17 cellular contexts compared by ENCODE assay signal in the genomic region with DNA sequence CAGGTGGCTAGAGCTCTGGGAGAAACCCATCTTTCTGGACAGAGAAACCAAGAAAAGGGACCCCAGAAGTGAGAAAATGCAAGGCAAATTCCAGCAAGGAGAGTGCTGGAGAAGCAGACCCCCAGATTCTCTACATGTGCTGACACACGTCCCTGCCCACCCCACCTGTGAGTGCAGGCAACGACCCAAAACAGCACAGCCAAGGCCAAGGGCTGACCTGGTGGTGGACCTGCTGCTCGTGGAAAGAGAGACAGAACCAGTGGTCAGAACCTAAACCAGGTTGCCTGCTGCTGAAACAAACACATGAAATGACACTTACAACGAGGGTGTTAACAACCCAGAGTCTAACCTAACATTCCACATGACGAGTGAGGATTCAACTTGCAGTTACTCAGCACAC. TPM values are rescaled to one million over a fixed set of nuclear protein-coding genes. Genes with fewer than 3 reads are reported as not detected.
DNase-seq lines count a peak whose midpoint lies in the region; ATAC-seq, FAIRE-seq and TF ChIP-seq lines count a peak whose summit lies in the region.
"Had no signal": no experiment of that assay in that cellular context is flagged by ENCODE, and none has a peak within 500 bp of the region (broad histone marks: within the 10 kb centered on the region; RNA-seq: fewer than 3 reads in every experiment).

No MANE protein-coding gene starts in this region.

- no peak overlapping the region for H2BK5ac ChIP-seq in mesenchymal stem cell (ENCODE audit: low read depth, low read length, poor library complexity, severe bottlenecking)

- no peak overlapping the region for H3K18ac ChIP-seq in mesenchymal stem cell (ENCODE audit: low read depth in 1 of 2, low read length in 2 of 2)

- no peak overlapping the region for H2AFZ ChIP-seq in GM23338
- H2AFZ ChIP-seq in mesenchymal stem cell (ENCODE audit: low read depth, low read length): no peak overlapping the region

- H3K4me3 Mint-ChIP-seq in GM23338 (no peak overlapping the region), T-helper 17 cell (peak overlapping the region; percentile 7)
- no peak overlapping the region for H3K4me3 Mint-ChIP-seq in activated naive CD4-positive, alpha-beta T cell treated with anti-CD3 and anti-CD28 coated beads, Interleukin-2, amount 10 ng/mL, durations not matched to agents 7 days and 5 days

- H3K9ac ChIP-seq in kidney (ENCODE audit: low read length in 2 of 2): no peak overlapping the region
- no peak overlapping the region for H3K9ac ChIP-seq in mesenchymal stem cell (ENCODE audit: low read length)
- H3K9ac ChIP-seq: BLaER1 had no signal

- H3K14ac ChIP-seq in mesenchymal stem cell (ENCODE audit: low read length in 2 of 2): no peak overlapping the region

- CTCF ChIA-PET in activated naive CD4-positive, alpha-beta T cell treated with anti-CD3 and anti-CD28 coated beads, Interleukin-2, amount 10 ng/mL, durations not matched to agents 7 days and 5 days (lab: Charles Lee): interaction anchor here (1.5 kb wide), 1 partner anchor 183 kb away, joined by 3 read pairs; no protein-coding TSS in a partner anchor

- H3K4me3 ChIP-seq in GM23338: no peak overlapping the region
- no peak overlapping the region for H3K4me3 ChIP-seq in kidney (ENCODE audit: low read length in 2 of 2)
- H3K4me3 ChIP-seq in mesenchymal stem cell (ENCODE audit: insufficient read depth in 1 of 2, low read depth in 1 of 2, low read length in 2 of 2): no peak overlapping the region
- H3K4me3 ChIP-seq: BLaER1, K562 had no signal

- peaks cover 8% of the 10 kb centered on the region for H3K79me1 ChIP-seq in mesenchymal stem cell (replicated peaks; ENCODE audit: low read length, poor library complexity, severe bottlenecking)

- no peaks in the 10 kb centered on the region for H3K9me2 ChIP-seq in GM23338 (ENCODE audit: insufficient read depth)

- H3K27me3 Mint-ChIP-seq in GM23338 (ENCODE audit: insufficient read depth, low read depth, poor library complexity) (peaks cover 6% of the 10 kb centered on the region), T-helper 17 cell (no peaks in the 10 kb centered on the region)
- peaks cover 5% of the 10 kb centered on the region for H3K27me3 Mint-ChIP-seq in activated naive CD4-positive, alpha-beta T cell treated with anti-CD3 and anti-CD28 coated beads, Interleukin-2, amount 10 ng/mL, durations not matched to agents 7 days and 5 days

- intact Hi-C loops in kidney (cut with DNase I): no loop called here

- no peak overlapping the region for H2BK15ac ChIP-seq in mesenchymal stem cell (ENCODE audit: low read depth, poor library complexity, severe bottlenecking)

- H3K36me3 Mint-ChIP-seq in GM23338 (ENCODE audit: low read depth): peaks cover 30% of the 10 kb centered on the region
- peaks cover 5% of the 10 kb centered on the region for H3K36me3 Mint-ChIP-seq in T-helper 17 cell (ENCODE audit: low read depth)
- H3K36me3 Mint-ChIP-seq in activated naive CD4-positive, alpha-beta T cell treated with anti-CD3 and anti-CD28 coated beads, Interleukin-2, amount 10 ng/mL, durations not matched to agents 7 days and 5 days: peaks cover 6% of the 10 kb centered on the region

- TF ChIP-seq CTCF in GM23338 (conservative IDR thresholded peaks at IDR 0.05; ENCODE audit: low read depth in 2 of 2) (no peak), kidney (IDR thresholded peaks at IDR 0.05; ENCODE audit: borderline replicate concordance, extremely low read depth, insufficient read depth) (no peak)

- peaks cover 5% of the 10 kb centered on the region; the same call in 1 of the 2 replicates for H4K20me1 ChIP-seq in GM23338 (replicated peaks; ENCODE audit: insufficient read depth)

- H4K8ac ChIP-seq in mesenchymal stem cell (ENCODE audit: low read length): no peak overlapping the region

- ATAC-seq in GM23338: no peak
- ATAC-seq in T-helper 17 cell: no peak
- ATAC-seq in HG02642 (IDR thresholded peaks at IDR 0.05; ENCODE audit: poor library complexity, unreplicated experiment): no peak
- ATAC-seq: K562 had no signal

- no peaks in the 10 kb centered on the region for H3K79me2 ChIP-seq in GM23338 (replicated peaks; ENCODE audit: insufficient read depth)

- no peak overlapping the region for H3K4ac ChIP-seq in mesenchymal stem cell (ENCODE audit: low read depth in 1 of 2, low read length in 2 of 2)

- peaks cover 2% of the 10 kb centered on the region; the same call in 1 of the 2 replicates for H3F3A ChIP-seq in GM23338 (replicated peaks; ENCODE audit: low read depth)

- WGBS in mesenchymal stem cell: 94% methylated on average over 5 of the region's 5 CpGs

- H3K4me1 Mint-ChIP-seq in GM23338 (no peaks in the 10 kb centered on the region; the same call in 1 of the 3 replicates), T-helper 17 cell (peaks cover 10% of the 10 kb centered on the region)
- no peaks in the 10 kb centered on the region for H3K4me1 Mint-ChIP-seq in activated naive CD4-positive, alpha-beta T cell treated with anti-CD3 and anti-CD28 coated beads, Interleukin-2, amount 10 ng/mL, durations not matched to agents 7 days and 5 days

- H3K9me3 ChIP-seq in T-helper 17 cell (ENCODE audit: control insufficient read depth, low read length, poor library complexity, severe bottlenecking): no peaks in the 10 kb centered on the region
- no peaks in the 10 kb centered on the region for H3K9me3 ChIP-seq in kidney (ENCODE audit: control insufficient read depth in 1 of 2, low read length in 2 of 2)
- no peaks in the 10 kb centered on the region for H3K9me3 ChIP-seq in mesenchymal stem cell (ENCODE audit: control insufficient read depth, low read length)
- H3K9me3 ChIP-seq: BLaER1 had no signal

- no peak overlapping the region for H3K27ac Mint-ChIP-seq in GM23338
- peak overlapping the region; percentile 62 for H3K27ac Mint-ChIP-seq in T-helper 17 cell
- H3K27ac Mint-ChIP-seq in activated naive CD4-positive, alpha-beta T cell treated with anti-CD3 and anti-CD28 coated beads, Interleukin-2, amount 10 ng/mL, durations not matched to agents 7 days and 5 days: no peak overlapping the region

- no peaks in the 10 kb centered on the region for H3K4me1 ChIP-seq in GM23338 (ENCODE audit: insufficient read depth)
- H3K4me1 ChIP-seq in kidney (ENCODE audit: control insufficient read depth in 1 of 2, insufficient read depth in 1 of 2, low read depth in 1 of 2, low read length in 2 of 2): peaks cover 3% of the 10 kb centered on the region in 2 donors
- H3K4me1 ChIP-seq in mesenchymal stem cell (ENCODE audit: control insufficient read depth, insufficient read depth, low read depth, low read length): peaks cover 8% of the 10 kb centered on the region

- no peak overlapping the region for H4K91ac ChIP-seq in mesenchymal stem cell (ENCODE audit: low read length)

- FAIRE-seq in kidney (lab: Jason Lieb, UNC): no peak
- FAIRE-seq: G401.6, GM12892, K562 had no signal

- H3K36me3 ChIP-seq in GM23338 (ENCODE audit: insufficient read depth): no peaks in the 10 kb centered on the region
- H3K36me3 ChIP-seq in kidney (ENCODE audit: control insufficient read depth in 1 of 2, insufficient read depth in 2 of 2, low read length in 2 of 2): peaks cover 7 to 12% of the 10 kb centered on the region in 2 donors
- H3K36me3 ChIP-seq in mesenchymal stem cell (ENCODE audit: control insufficient read depth in 1 of 2, insufficient read depth in 2 of 2, low read depth in 1 of 2, low read length in 2 of 2): peaks cover 17 to 83% of the 10 kb centered on the region in 2 experiments

- H3K4me2 ChIP-seq in GM23338: no peak overlapping the region
- H3K4me2 ChIP-seq in mesenchymal stem cell (ENCODE audit: low read length, poor library complexity, severe bottlenecking): no peak overlapping the region
- H3K4me2 ChIP-seq: BLaER1 had no signal

- H3K27me3 ChIP-seq in GM23338 (ENCODE audit: insufficient read depth): no peaks in the 10 kb centered on the region
- H3K27me3 ChIP-seq in mesenchymal stem cell (ENCODE audit: control insufficient read depth in 1 of 2, insufficient read depth in 1 of 2, low read length in 2 of 2): peaks cover 0 to 28% of the 10 kb centered on the region in 2 experiments

- H3K27ac ChIP-seq in GM23338 (ENCODE audit: low read depth) (0 out of 2 replicates have a peak overlapping the region, but pooled peaks have one; percentile 19), kidney (ENCODE audit: low read depth in 2 of 2, low read length in 2 of 2) (no peak overlapping the region), mesenchymal stem cell (ENCODE audit: low read length, poor library complexity, severe bottlenecking) (no peak overlapping the region)
- H3K27ac ChIP-seq: BLaER1 had no signal

- no peak overlapping the region for H2BK12ac ChIP-seq in mesenchymal stem cell (ENCODE audit: low read length in 2 of 2)

- peaks cover 2% of the 10 kb centered on the region; the same call in 1 of the 3 replicates for H3K9me3 Mint-ChIP-seq in GM23338
- no peaks in the 10 kb centered on the region for H3K9me3 Mint-ChIP-seq in activated naive CD4-positive, alpha-beta T cell treated with anti-CD3 and anti-CD28 coated beads, Interleukin-2, amount 10 ng/mL, durations not matched to agents 7 days and 5 days

- DNase-seq in GM23338 (ENCODE audit: low spot score) (no peak), T-helper 17 cell (no peak), kidney (peak; percentile 8), DMS 273 treated with DMSO at 0.1 percent for 48 hours (lab: John Stamatoyannopoulos, UW) (no peak), mesenchymal stem cell (no peak)
- no peak for DNase-seq in activated naive CD4-positive, alpha-beta T cell treated with anti-CD3 and anti-CD28 coated beads, Interleukin-2, amount 10 ng/mL, durations not matched to agents 7 days and 5 days
- DNase-seq: AML-193, Calu3, DMS79 treated with DMSO at 0.1 percent for 48 hours, EL, GOT3, HCEC 1CT had no signal

- no peak overlapping the region for H2AK5ac ChIP-seq in mesenchymal stem cell (ENCODE audit: low read length, severe bottlenecking)

- no peak overlapping the region for H3K23ac ChIP-seq in mesenchymal stem cell (ENCODE audit: low read length in 2 of 2)

- H2BK120ac ChIP-seq in mesenchymal stem cell (ENCODE audit: low read depth, low read length): no peak overlapping the region

TF ChIP-seq in GM23338, 12 proteins besides CTCF, POLR2A, EP300 and RAD21 (continues in another document):
- TF ChIP-seq POLR2AphosphoS5 (IDR thresholded peaks at IDR 0.05; ENCODE audit: low read depth): no peak

RNA-seq across cellular contexts. Expression of gene TRMU, which starts 24.6 kb away (rescaled TPM):
- total RNA-seq in GM23338 (2014; rRNA removed; shearing (Covaris generic)): 58.7 and 70.4 TPM in 2 replicates
- polyA plus RNA-seq in GM23338 (2016; fragmentation: Nextera tagmentation; extraction: Ambion mirVana) (40.3 and 48.3 TPM in 2 replicates), kidney (ENCODE audit: insufficient read depth, low read depth, low replicate concordance) (41.1 TPM)
- total RNA-seq in T-helper 17 cell (10 to 100 TPM; 47.5 to 54.8 TPM), kidney (40.5 TPM)
- polyA plus RNA-seq in mesenchymal stem cell (2013, experiment 1 of 2): 15.7 TPM
- 15.2 TPM for polyA plus RNA-seq in mesenchymal stem cell (2013, experiment 2 of 2)
